In the genomic region with DNA sequence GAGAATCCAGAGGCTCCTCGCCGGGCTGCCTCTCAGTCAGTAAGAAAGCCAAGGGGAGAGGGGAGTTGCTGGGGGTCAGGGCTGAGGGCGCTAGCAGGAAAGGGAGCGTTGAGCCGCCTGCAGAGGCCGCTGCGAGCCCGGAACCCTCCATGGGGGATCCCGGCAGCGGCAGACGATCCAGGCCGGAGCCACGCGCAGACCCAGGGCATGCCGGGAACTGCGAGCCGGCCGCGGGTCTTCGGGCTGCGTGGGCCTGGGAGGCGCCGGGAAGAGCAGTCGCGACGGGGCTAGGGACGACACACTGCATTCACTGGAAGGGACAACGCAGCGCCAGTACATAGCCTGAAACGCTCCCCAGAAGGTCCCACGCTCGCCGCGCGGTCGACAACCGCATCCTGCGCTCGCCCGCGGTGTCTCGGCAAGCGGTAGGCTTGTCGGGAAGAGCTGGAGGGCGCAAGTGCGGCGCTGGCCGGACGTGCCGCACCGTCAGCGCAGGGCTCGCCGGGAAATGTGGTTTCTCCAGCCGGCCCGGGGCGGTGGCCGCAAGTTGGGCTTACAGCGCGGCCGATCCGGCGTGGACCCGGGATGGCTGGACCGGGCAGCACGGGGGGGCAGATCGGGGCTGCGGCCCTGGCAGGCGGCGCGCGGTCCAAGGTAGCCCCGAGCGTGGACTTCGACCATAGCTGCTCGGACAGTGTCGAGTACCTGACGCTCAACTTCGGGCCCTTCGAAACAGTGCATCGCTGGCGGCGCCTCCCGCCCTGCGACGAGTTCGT, we compare ENCODE assay signal across 1 cellular context.
TF ChIP-seq lines count a peak whose summit lies in the region.

Gene LZTR1, plus strand, starts transcription at position 511 of the 776 bp plus-strand sequence. Its CDS starts 75 bp downstream, at position 586.

TF ChIP-seq in HepG2, 621 proteins besides CTCF, POLR2A, EP300 and RAD21 (continued from another document):
- TF ChIP-seq ZBTB33 (CRISPR knock-in tag; IDR thresholded peaks at IDR 0.05) (peak; percentile 59; the same call in 1 of the 2 replicates), NCOR1 (IDR thresholded peaks at IDR 0.05; ENCODE audit: borderline replicate concordance, low read length) (no peak), RFX5 (IDR thresholded peaks at IDR 0.05; ENCODE audit: low read depth, low read length) (no peak), ZNF224 (CRISPR knock-in tag; IDR thresholded peaks at IDR 0.05) (peak; percentile 91), KDM6A (CRISPR knock-in tag; IDR thresholded peaks at IDR 0.05; ENCODE audit: low read depth) (no peak), BRCA1 (CRISPR knock-in tag; IDR thresholded peaks at IDR 0.05) (peak; percentile 87; the same call in 1 of the 2 replicates), KLF13 (CRISPR knock-in tag; IDR thresholded peaks at IDR 0.05) (peak; percentile 93), NR2F2 (IDR thresholded peaks at IDR 0.05; ENCODE audit: borderline replicate concordance, low read depth) (no peak), TMF1 (CRISPR knock-in tag; IDR thresholded peaks at IDR 0.05; ENCODE audit: low read depth) (peak; percentile 95), MZF1 (CRISPR knock-in tag; IDR thresholded peaks at IDR 0.05; ENCODE audit: borderline replicate concordance) (0 out of 2 replicates have a peak, but pooled peaks have one; percentile 46), PHB2 (IDR thresholded peaks at IDR 0.05; ENCODE audit: partially characterized antibody) (no peak), ZNF720 (CRISPR knock-in tag; IDR thresholded peaks at IDR 0.05) (no peak), POLR2G (IDR thresholded peaks at IDR 0.05; ENCODE audit: low read depth, low read length) (peak; percentile 95), GABPB1 (CRISPR knock-in tag; IDR thresholded peaks at IDR 0.05) (peak; percentile 98), ELF1 (CRISPR knock-in tag; IDR thresholded peaks at IDR 0.05) (peak; percentile 86), KDM5A (IDR thresholded peaks at IDR 0.05; ENCODE audit: borderline replicate concordance, low read length) (no peak)
- TF ChIP-seq, protein P1, sequence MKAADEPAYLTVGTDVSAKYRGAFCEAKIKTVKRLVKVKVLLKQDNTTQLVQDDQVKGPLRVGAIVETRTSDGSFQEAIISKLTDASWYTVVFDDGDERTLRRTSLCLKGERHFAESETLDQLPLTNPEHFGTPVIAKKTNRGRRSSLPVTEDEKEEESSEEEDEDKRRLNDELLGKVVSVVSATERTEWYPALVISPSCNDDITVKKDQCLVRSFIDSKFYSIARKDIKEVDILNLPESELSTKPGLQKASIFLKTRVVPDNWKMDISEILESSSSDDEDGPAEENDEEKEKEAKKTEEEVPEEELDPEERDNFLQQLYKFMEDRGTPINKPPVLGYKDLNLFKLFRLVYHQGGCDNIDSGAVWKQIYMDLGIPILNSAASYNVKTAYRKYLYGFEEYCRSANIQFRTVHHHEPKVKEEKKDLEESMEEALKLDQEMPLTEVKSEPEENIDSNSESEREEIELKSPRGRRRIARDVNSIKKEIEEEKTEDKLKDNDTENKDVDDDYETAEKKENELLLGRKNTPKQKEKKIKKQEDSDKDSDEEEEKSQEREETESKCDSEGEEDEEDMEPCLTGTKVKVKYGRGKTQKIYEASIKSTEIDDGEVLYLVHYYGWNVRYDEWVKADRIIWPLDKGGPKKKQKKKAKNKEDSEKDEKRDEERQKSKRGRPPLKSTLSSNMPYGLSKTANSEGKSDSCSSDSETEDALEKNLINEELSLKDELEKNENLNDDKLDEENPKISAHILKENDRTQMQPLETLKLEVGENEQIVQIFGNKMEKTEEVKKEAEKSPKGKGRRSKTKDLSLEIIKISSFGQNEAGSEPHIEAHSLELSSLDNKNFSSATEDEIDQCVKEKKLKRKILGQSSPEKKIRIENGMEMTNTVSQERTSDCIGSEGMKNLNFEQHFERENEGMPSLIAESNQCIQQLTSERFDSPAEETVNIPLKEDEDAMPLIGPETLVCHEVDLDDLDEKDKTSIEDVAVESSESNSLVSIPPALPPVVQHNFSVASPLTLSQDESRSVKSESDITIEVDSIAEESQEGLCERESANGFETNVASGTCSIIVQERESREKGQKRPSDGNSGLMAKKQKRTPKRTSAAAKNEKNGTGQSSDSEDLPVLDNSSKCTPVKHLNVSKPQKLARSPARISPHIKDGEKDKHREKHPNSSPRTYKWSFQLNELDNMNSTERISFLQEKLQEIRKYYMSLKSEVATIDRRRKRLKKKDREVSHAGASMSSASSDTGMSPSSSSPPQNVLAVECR (CRISPR knock-in tag; IDR thresholded peaks at IDR 0.05; ENCODE audit: borderline replicate concordance), result peak; percentile 94
- TF ChIP-seq, protein P2, sequence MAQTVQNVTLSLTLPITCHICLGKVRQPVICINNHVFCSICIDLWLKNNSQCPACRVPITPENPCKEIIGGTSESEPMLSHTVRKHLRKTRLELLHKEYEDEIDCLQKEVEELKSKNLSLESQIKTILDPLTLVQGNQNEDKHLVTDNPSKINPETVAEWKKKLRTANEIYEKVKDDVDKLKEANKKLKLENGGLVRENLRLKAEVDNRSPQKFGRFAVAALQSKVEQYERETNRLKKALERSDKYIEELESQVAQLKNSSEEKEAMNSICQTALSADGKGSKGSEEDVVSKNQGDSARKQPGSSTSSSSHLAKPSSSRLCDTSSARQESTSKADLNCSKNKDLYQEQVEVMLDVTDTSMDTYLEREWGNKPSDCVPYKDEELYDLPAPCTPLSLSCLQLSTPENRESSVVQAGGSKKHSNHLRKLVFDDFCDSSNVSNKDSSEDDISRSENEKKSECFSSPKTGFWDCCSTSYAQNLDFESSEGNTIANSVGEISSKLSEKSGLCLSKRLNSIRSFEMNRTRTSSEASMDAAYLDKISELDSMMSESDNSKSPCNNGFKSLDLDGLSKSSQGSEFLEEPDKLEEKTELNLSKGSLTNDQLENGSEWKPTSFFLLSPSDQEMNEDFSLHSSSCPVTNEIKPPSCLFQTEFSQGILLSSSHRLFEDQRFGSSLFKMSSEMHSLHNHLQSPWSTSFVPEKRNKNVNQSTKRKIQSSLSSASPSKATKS (CRISPR knock-in tag; IDR thresholded peaks at IDR 0.05), result no peak; the same call in 1 of the 2 replicates
- TF ChIP-seq, protein P3, sequence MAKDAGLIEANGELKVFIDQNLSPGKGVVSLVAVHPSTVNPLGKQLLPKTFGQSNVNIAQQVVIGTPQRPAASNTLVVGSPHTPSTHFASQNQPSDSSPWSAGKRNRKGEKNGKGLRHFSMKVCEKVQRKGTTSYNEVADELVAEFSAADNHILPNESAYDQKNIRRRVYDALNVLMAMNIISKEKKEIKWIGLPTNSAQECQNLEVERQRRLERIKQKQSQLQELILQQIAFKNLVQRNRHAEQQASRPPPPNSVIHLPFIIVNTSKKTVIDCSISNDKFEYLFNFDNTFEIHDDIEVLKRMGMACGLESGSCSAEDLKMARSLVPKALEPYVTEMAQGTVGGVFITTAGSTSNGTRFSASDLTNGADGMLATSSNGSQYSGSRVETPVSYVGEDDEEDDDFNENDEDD (CRISPR knock-in tag; IDR thresholded peaks at IDR 0.05; ENCODE audit: borderline replicate concordance), result peak; percentile 55; the same call in 1 of the 2 replicates
- TF ChIP-seq, protein P4, sequence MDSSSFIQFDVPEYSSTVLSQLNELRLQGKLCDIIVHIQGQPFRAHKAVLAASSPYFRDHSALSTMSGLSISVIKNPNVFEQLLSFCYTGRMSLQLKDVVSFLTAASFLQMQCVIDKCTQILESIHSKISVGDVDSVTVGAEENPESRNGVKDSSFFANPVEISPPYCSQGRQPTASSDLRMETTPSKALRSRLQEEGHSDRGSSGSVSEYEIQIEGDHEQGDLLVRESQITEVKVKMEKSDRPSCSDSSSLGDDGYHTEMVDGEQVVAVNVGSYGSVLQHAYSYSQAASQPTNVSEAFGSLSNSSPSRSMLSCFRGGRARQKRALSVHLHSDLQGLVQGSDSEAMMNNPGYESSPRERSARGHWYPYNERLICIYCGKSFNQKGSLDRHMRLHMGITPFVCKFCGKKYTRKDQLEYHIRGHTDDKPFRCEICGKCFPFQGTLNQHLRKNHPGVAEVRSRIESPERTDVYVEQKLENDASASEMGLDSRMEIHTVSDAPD (CRISPR knock-in tag; IDR thresholded peaks at IDR 0.05), result peak; percentile 93
